15 cellular contexts compared by ENCODE assay signal in the genomic region with DNA sequence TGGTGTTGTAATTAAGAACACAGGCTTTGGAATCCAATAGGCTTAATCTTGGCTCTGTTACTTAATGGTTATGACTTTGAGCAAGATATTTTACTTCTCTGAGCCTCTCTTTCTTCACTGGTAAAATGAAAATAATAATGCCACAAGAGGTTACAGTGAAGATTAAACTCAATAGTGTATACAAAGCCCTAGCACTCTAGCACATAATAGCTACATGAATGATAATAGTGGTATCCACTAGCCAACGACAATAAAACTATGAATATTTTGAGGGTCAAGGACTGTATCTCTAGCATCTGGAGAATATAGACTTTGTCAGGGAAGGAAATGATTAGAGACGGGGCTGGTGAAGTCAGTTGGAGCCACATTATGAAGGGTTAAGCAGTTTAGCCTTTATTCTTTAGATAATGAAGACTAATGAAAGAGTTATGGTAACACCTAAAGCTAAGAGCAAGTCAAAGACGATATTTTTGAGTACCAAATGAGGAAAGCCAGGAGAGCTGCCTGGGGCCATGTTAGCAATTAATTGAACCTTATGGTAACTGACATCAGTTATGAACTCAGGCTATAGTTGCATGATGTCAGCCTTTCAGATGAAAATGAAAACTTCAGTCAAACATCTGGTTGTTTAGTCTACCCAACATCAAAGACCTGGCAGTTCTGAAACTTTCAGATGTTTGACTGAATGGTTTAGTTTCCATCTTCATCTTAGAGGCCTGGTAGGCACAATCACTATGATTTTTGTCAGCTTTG. TPM values are rescaled to one million over a fixed set of nuclear protein-coding genes. Genes with fewer than 3 reads are reported as not detected.
DNase-seq lines count a peak whose midpoint lies in the region; ATAC-seq, FAIRE-seq and TF ChIP-seq lines count a peak whose summit lies in the region.
"Had no signal": no experiment of that assay in that cellular context is flagged by ENCODE, and none has a peak within 500 bp of the region (broad histone marks: within the 10 kb centered on the region; RNA-seq: fewer than 3 reads in every experiment).

No MANE protein-coding gene starts in this region.

- CTCF ChIA-PET in GM12878 (lab: Yijun Ruan, JAX) = interaction anchor here (0.5 to 1.8 kb wide), 4 partner anchors 14 to 580 kb away, joined by 4 to 7 read pairs (median 5); no protein-coding TSS in a partner anchor

- no peaks in the 10 kb centered on the region for H3K36me3 ChIP-seq in GM12878 (ENCODE audit: control insufficient read depth in 2 of 2, insufficient read depth in 2 of 2, low read length in 1 of 2)

- no peaks in the 10 kb centered on the region for H3K27me3 ChIP-seq in GM12878 (replicated peaks in 1 of 2; ENCODE audit: control insufficient read depth in 2 of 2, insufficient read depth in 2 of 2, low read length in 1 of 2)
- H3K27me3 ChIP-seq: foreskin keratinocyte had no signal

- H4K20me1 ChIP-seq in GM12878 (ENCODE audit: control insufficient read depth, insufficient read depth) = no peaks in the 10 kb centered on the region

- BruUV-seq in GM12878 (replicated peaks; lab: Mats Ljungman, UMichigan) = no TSS peak

- H3K4me3 ChIP-seq in GM12878 = no peak overlapping the region
- H3K4me3 ChIP-seq: PC-9 had no signal

- peak; percentile 80 for ATAC-seq in GM19463 (IDR thresholded peaks at IDR 0.05; ENCODE audit: unreplicated experiment)
- ATAC-seq in HG02981 (IDR thresholded peaks at IDR 0.05; ENCODE audit: unreplicated experiment) = peak; percentile 93
- peak; percentile 97 for ATAC-seq in GM12878
- ATAC-seq: foreskin keratinocyte had no signal

- in situ Hi-C loops in GM12878 (cut with MboI) = no loop called here

- no peaks in the 10 kb centered on the region for H3K79me2 ChIP-seq in GM12878 (ENCODE audit: control insufficient read depth, insufficient read depth, low read length)

- no peak overlapping the region; the same call in 1 of the 2 replicates for H3K4me2 ChIP-seq in GM12878 (ENCODE audit: control insufficient read depth, insufficient read depth)
- H3K4me2 ChIP-seq: PC-9 had no signal

- FAIRE-seq in GM12878 (lab: Jason Lieb, UNC) = peak; percentile 96
- FAIRE-seq: keratinocyte had no signal

- no peak overlapping the region for H2AFZ ChIP-seq in GM12878 (ENCODE audit: control insufficient read depth, low read depth, low read length)
- H2AFZ ChIP-seq: PC-9 had no signal

- DNase-seq in DMS 273 (lab: John Stamatoyannopoulos, UW; ENCODE audit: unreplicated experiment) (peak; percentile 18), DMS 273 treated with DMSO at 0.1 percent for 48 hours (lab: John Stamatoyannopoulos, UW) (no peak), GM12878 (ENCODE audit: low read depth, low spot score) (peak; percentile 24), germinal center (ENCODE audit: low spot score) (no peak), head of caudate nucleus (no peak), NCI-H774 (lab: John Stamatoyannopoulos, UW) (no peak)
- DNase-seq: foreskin keratinocyte; Kasumi-1; NCI-H2081; PC-9; stimulated activated CD4-positive, alpha-beta T cell treated with anti-CD3 and anti-CD28 coated beads, Interleukin-4, amount 100 ng/mL, for 4 hours had no signal

- intact Hi-C loops in GM12878 (cut with micrococcal nuclease; ENCODE audit: unreplicated experiment) (no loop called here), head of caudate nucleus (cut with DNase I) (no loop called here)

- WGBS in GM12878 (ENCODE audit: insufficient coverage, insufficient replicate concordance, low lambda C conversion rate, missing lambda C conversion rate) = 61% methylated on average over 3 of the region's 3 CpGs

- no peak overlapping the region for H3K27ac ChIP-seq in GM12878 (ENCODE audit: control insufficient read depth, insufficient read depth)
- H3K27ac ChIP-seq: 22Rv1, foreskin keratinocyte, PC-9 had no signal

- POLR2A ChIA-PET in GM12878 (lab: Charles Lee) = no interaction called here

- no peak for TF ChIP-seq EP300 in GM12878 (IDR thresholded peaks at IDR 0.05; ENCODE audit: borderline replicate concordance in 1 of 2, control insufficient read depth in 1 of 2, low read depth in 2 of 2, low read length in 2 of 2)

- H3K9ac ChIP-seq in GM12878 (ENCODE audit: control insufficient read depth, insufficient read depth, low read length) = no peak overlapping the region

- no peak for TF ChIP-seq POLR2A in GM12878 (IDR thresholded peaks at IDR 0.05; ENCODE audit: low read depth, low read length)

- TF ChIP-seq RAD21 in GM12878 (IDR thresholded peaks at IDR 0.05; ENCODE audit: insufficient read depth, low read depth, low read length) = no peak

- SMC1A ChIA-PET in GM12878 (lab: Charles Lee; ENCODE audit: uncharacterized antibody, unreplicated experiment) = interaction anchor here (1.0 to 1.8 kb wide), 3 partner anchors 13 to 92 kb away, joined by 4 to 7 read pairs (median 6); a partner anchor contains a TSS

- RAD21 ChIA-PET in GM12878 (lab: Charles Lee; ENCODE audit: unreplicated experiment) = interaction anchor here (0.9 to 1.2 kb wide), 2 partner anchors 14 to 93 kb away, joined by 3 to 4 read pairs; no protein-coding TSS in a partner anchor

- H3K4me1 ChIP-seq in GM12878 (ENCODE audit: control insufficient read depth, insufficient read depth, low read length) = peaks cover 3% of the 10 kb centered on the region; the same call in 1 of the 2 replicates
- H3K4me1 ChIP-seq: foreskin keratinocyte had no signal

- no peaks in the 10 kb centered on the region for H3K9me3 ChIP-seq in GM12878 (replicated peaks; ENCODE audit: control insufficient read depth, insufficient read depth, low read length)

- TF ChIP-seq CTCF in GM12878 (IDR thresholded peaks at IDR 0.05 in 2 of 3, conservative IDR thresholded peaks at IDR 0.05 in 1 of 3; ENCODE audit: control insufficient read depth in 2 of 3, extremely low read depth in 1 of 3, insufficient read depth in 1 of 3, low read depth in 3 of 3, low read length in 3 of 3) = no peak

TF ChIP-seq in GM12878, 131 proteins besides CTCF, POLR2A, EP300 and RAD21 (continues in another document):
- TF ChIP-seq, protein P1, sequence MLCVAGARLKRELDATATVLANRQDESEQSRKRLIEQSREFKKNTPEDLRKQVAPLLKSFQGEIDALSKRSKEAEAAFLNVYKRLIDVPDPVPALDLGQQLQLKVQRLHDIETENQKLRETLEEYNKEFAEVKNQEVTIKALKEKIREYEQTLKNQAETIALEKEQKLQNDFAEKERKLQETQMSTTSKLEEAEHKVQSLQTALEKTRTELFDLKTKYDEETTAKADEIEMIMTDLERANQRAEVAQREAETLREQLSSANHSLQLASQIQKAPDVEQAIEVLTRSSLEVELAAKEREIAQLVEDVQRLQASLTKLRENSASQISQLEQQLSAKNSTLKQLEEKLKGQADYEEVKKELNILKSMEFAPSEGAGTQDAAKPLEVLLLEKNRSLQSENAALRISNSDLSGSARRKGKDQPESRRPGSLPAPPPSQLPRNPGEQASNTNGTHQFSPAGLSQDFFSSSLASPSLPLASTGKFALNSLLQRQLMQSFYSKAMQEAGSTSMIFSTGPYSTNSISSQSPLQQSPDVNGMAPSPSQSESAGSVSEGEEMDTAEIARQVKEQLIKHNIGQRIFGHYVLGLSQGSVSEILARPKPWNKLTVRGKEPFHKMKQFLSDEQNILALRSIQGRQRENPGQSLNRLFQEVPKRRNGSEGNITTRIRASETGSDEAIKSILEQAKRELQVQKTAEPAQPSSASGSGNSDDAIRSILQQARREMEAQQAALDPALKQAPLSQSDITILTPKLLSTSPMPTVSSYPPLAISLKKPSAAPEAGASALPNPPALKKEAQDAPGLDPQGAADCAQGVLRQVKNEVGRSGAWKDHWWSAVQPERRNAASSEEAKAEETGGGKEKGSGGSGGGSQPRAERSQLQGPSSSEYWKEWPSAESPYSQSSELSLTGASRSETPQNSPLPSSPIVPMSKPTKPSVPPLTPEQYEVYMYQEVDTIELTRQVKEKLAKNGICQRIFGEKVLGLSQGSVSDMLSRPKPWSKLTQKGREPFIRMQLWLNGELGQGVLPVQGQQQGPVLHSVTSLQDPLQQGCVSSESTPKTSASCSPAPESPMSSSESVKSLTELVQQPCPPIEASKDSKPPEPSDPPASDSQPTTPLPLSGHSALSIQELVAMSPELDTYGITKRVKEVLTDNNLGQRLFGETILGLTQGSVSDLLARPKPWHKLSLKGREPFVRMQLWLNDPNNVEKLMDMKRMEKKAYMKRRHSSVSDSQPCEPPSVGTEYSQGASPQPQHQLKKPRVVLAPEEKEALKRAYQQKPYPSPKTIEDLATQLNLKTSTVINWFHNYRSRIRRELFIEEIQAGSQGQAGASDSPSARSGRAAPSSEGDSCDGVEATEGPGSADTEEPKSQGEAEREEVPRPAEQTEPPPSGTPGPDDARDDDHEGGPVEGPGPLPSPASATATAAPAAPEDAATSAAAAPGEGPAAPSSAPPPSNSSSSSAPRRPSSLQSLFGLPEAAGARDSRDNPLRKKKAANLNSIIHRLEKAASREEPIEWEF (IDR thresholded peaks at IDR 0.05; ENCODE audit: insufficient replicate concordance, low read depth, low read length) = no peak
- no peak for TF ChIP-seq ETV6 (conservative IDR thresholded peaks at IDR 0.05 in 1 of 2, IDR thresholded peaks at IDR 0.05 in 1 of 2; ENCODE audit: borderline replicate concordance in 1 of 2, low read depth in 1 of 2)

RNA-seq across cellular contexts. Expression of a gene that starts 32.8 kb away (rescaled TPM):
- 17.8 and 18.0 TPM in 2 replicates for total RNA-seq in GM12878 (2013; cell fraction: nucleolus; rRNA removed)
- total RNA-seq in GM12878 (2014; rRNA removed) = 36.6 and 42.0 TPM in 2 replicates
- total RNA-seq in GM12878 (2014; rRNA removed; fragmentation: Illumina TruSeq; extraction: Trizol) = 34.9 and 35.4 TPM in 2 replicates
- 29.8 and 32.1 TPM in 2 replicates for total RNA-seq in GM12878 (2021)
- polyA plus RNA-seq in GM12878 (2011; ENCODE audit: low read depth) = 17.2 TPM
- polyA plus RNA-seq in GM12878 (2011; rRNA removed) = 37.5 and 44.2 TPM in 2 replicates
- 16.2 and 25.1 TPM in 2 replicates for polyA plus RNA-seq in GM12878 (2011; cell fraction: cytosol; rRNA removed)
- polyA plus RNA-seq in GM12878 (2011; cell fraction: nucleus; rRNA removed) = 10.8 and 11.7 TPM in 2 replicates
- 24.6 and 27.9 TPM in 2 replicates for polyA plus RNA-seq in GM12878 (2012)
- polyA plus RNA-seq in GM12878 (2014; fragmentation: Illumina TruSeq; extraction: Trizol) = 40.1 and 43.6 TPM in 2 replicates
- polyA plus RNA-seq in GM12878 (2014; fragmentation: Nextera tagmentation; extraction: Ambion mirVana) = 10 to 100 TPM in 1 of 2 experiments, 1 to 10 TPM in 1; 9.5 to 14.5 TPM
- 34.9 and 35.2 TPM in 2 replicates for polyA plus RNA-seq in GM12878 (2014; rRNA removed)
- 10 to 100 TPM; 22.1 to 22.8 TPM for polyA plus RNA-seq in GM12878 (2016; fragmentation: Nextera tagmentation; extraction: Ambion mirVana)
- 56.9 and 59.0 TPM in 2 replicates for polyA minus RNA-seq in GM12878 (2011; rRNA and poly(A)+ RNA removed)
- 12.0 and 18.6 TPM in 2 replicates for polyA minus RNA-seq in GM12878 (2011; cell fraction: cytosol; rRNA and poly(A)+ RNA removed)
- polyA minus RNA-seq in GM12878 (2011; cell fraction: nucleus; rRNA and poly(A)+ RNA removed) = 3.4 and 5.3 TPM in 2 replicates

Comparison
In these comparisons a context has a peak if more than half of its experiments do, and no peak if none do; other contexts are left out.
1. DNase-seq: peak in DMS 273 (single experiment) and GM12878 (single experiment); none in DMS 273 treated with DMSO at 0.1 percent for 48 hours (single experiment), germinal center (single experiment), head of caudate nucleus (0 of 42) and NCI-H774 (single experiment).
2. Peak in every context shown above with its lines, with median percentiles within 50 percentile points of each other: ATAC-seq.